Comparison of ENCODE assay signal across 8 cellular contexts in genomic region chr2:171158790-171159325, GRCh38. TPM values are rescaled to one million over a fixed set of nuclear protein-coding genes. Genes with fewer than 3 reads are reported as not detected.
A peak's percentile ranks its signal among the peaks of the same experiment; 100 is the strongest.
DNase-seq lines count a peak whose midpoint lies in the region; ATAC-seq and TF ChIP-seq lines count a peak whose summit lies in the region.

No MANE protein-coding gene starts in this region.

- H3K9me3 ChIP-seq in breast epithelium, result no peaks in the 10 kb centered on the region
- H3K9me3 ChIP-seq in mononuclear cell (ENCODE audit: low read depth, low read length), result no peaks in the 10 kb centered on the region

- no peaks in the 10 kb centered on the region for H3K27me3 ChIP-seq in breast epithelium
- no peaks in the 10 kb centered on the region for H3K27me3 ChIP-seq in mononuclear cell (ENCODE audit: insufficient read depth, low read length)

- DNase-seq in GM12865 (ENCODE audit: low read depth), result peak; percentile 22
- peak; percentile 50 for DNase-seq in NCI-H1092 treated with DMSO at 0.1 percent for 48 hours (lab: John Stamatoyannopoulos, UW)
- DNase-seq in breast epithelium (ENCODE audit: low spot score in 2 of 2), result no peak
- no peak for DNase-seq in RWPE1 (ENCODE audit: low spot score)
- no peak for DNase-seq in COLO829 (ENCODE audit: low spot score)
- DNase-seq in activated CD4-positive, CD25-positive, alpha-beta regulatory T cell treated with anti-CD3 and anti-CD28 coated beads, Interleukin-2, amount 50 U/mL, for 72 hours, result no peak

- H3K27ac ChIP-seq in breast epithelium (peak overlapping the region; percentile 98 to 99), RWPE1 (no peak overlapping the region)

- no peak for TF ChIP-seq POLR2A in breast epithelium (IDR thresholded peaks at IDR 0.05)

- CTCF ChIA-PET in RWPE1 (lab: Yijun Ruan, JAX), result interaction anchor here (0.8 to 1.0 kb wide), 2 partner anchors 12 to 186 kb away, joined by 3 to 4 read pairs; no protein-coding TSS in a partner anchor

- H3K36me3 ChIP-seq in breast epithelium, result no peaks in the 10 kb centered on the region

- intact Hi-C loops in breast epithelium (cut with DNase I; ENCODE audit: low total_unique reads), result no loop called here

- H3K4me1 ChIP-seq in breast epithelium (no peaks in the 10 kb centered on the region), mononuclear cell (ENCODE audit: insufficient read depth, low read length) (peaks cover 46% of the 10 kb centered on the region)

- no peak for TF ChIP-seq CTCF in GM12865 (IDR thresholded peaks at IDR 0.05; ENCODE audit: insufficient read depth, low read depth, low read length, missing control alignments)
- TF ChIP-seq CTCF in breast epithelium (IDR thresholded peaks at IDR 0.05), result no peak
- TF ChIP-seq CTCF in RWPE1 (conservative IDR thresholded peaks at IDR 0.05; ENCODE audit: low read depth), result no peak

- no peak for ATAC-seq in HG02973 (IDR thresholded peaks at IDR 0.05; ENCODE audit: unreplicated experiment)

- POLR2A ChIA-PET in RWPE1 (lab: Yijun Ruan, JAX; ENCODE audit: low non-redundant PET), result interaction anchor here (0.6 kb wide), 1 partner anchor 228 kb away, joined by 4 read pairs; no protein-coding TSS in a partner anchor

- peak overlapping the region; percentile 80 for H3K4me3 ChIP-seq in GM12865 (ENCODE audit: low read depth, low read length)
- H3K4me3 ChIP-seq in breast epithelium, result peak overlapping the region; percentile 68 to 97 (median 86)
- H3K4me3 ChIP-seq in mononuclear cell (ENCODE audit: low read length), result peak overlapping the region; percentile 73

RNA-seq across cellular contexts. Expression of gene TLK1, which starts 1.8 kb away (rescaled TPM):
- total RNA-seq in breast epithelium (10 to 100 TPM; 34.1 to 45.7 (median 40.6) TPM), mononuclear cell (57.4 TPM)

Comparison
In these comparisons a context has a peak if more than half of its experiments do, and no peak if none do; other contexts are left out.
1. DNase-seq: peak in GM12865 (single experiment) and NCI-H1092 treated with DMSO at 0.1 percent for 48 hours (single experiment); none in breast epithelium (0 of 2), RWPE1 (single experiment), COLO829 (single experiment) and activated CD4-positive, CD25-positive, alpha-beta regulatory T cell treated with anti-CD3 and anti-CD28 coated beads, Interleukin-2, amount 50 U/mL, for 72 hours (single experiment).
2. Peak in every context shown above with its lines, with median percentiles within 50 percentile points of each other: H3K4me3 ChIP-seq.